Comparison of ENCODE assay signal across 8 cellular contexts in genomic region chr19:54190503-54190941, GRCh38. TPM values are rescaled to one million over a fixed set of nuclear protein-coding genes. Genes with fewer than 3 reads are reported as not detected.
DNase-seq lines count a peak whose midpoint lies in the region; ATAC-seq and TF ChIP-seq lines count a peak whose summit lies in the region.

No MANE protein-coding gene starts in this region.

- intact Hi-C loops in ascending aorta (cut with DNase I) (loop anchor here (1.0 to 10.0 kb wide), 6 partner anchors 53 to 1464 kb away; partner anchors contain the start of genes CNOT3, LENG8, LENG9 and MYADM), left ventricle myocardium superior (cut with micrococcal nuclease) (no loop called here), prostate gland (cut with DNase I) (loop anchor here (1.0 to 2.0 kb wide), 2 partner anchors 10 to 30 kb away; partner anchors contain the start of gene RPS9)

- ATAC-seq in GM18499 (IDR thresholded peaks at IDR 0.05; ENCODE audit: insufficient read depth, unreplicated experiment) (peak; percentile 34), HG02981 (IDR thresholded peaks at IDR 0.05; ENCODE audit: unreplicated experiment) (peak; percentile 45), left ventricle myocardium superior (peak; percentile 77)

- peak overlapping the region; percentile 75 to 83 for H3K4me3 ChIP-seq in ascending aorta
- peak overlapping the region; percentile 83 to 91 for H3K4me3 ChIP-seq in prostate gland

- H3K27me3 ChIP-seq in ascending aorta: no peaks in the 10 kb centered on the region
- no peaks in the 10 kb centered on the region for H3K27me3 ChIP-seq in prostate gland (replicated peaks; ENCODE audit: insufficient read depth)

- DNase-seq in NCI-H1930 (lab: John Stamatoyannopoulos, UW) (peak; percentile 99 to 100), T-helper 22 cell (ENCODE audit: low read depth) (peak; percentile 100), ascending aorta (ENCODE audit: low spot score in 2 of 2) (peak; percentile 97 to 100), left ventricle myocardium superior (peak; percentile 100), prostate gland (ENCODE audit: low spot score) (peak; percentile 100), ureter (ENCODE audit: low spot score) (peak; percentile 100)

- H3K27ac ChIP-seq in ascending aorta: peak overlapping the region; percentile 100
- peak overlapping the region; percentile 96 to 98 for H3K27ac ChIP-seq in prostate gland

- peaks cover 12 to 21% of the 10 kb centered on the region in 2 donors for H3K36me3 ChIP-seq in ascending aorta
- H3K36me3 ChIP-seq in prostate gland: peaks cover 0 to 4% of the 10 kb centered on the region in 2 donors

- 0% methylated on average over 50 of the region's 51 CpGs for WGBS in prostate gland

- H3K4me1 ChIP-seq in ascending aorta (peaks cover 6 to 20% of the 10 kb centered on the region in 2 donors), prostate gland (replicated peaks) (peaks cover 4% of the 10 kb centered on the region)

- TF ChIP-seq POLR2A in prostate gland (IDR thresholded peaks at IDR 0.05): no peak

- H3K9me3 ChIP-seq in ascending aorta (no peaks in the 10 kb centered on the region), prostate gland (no peaks in the 10 kb centered on the region)

- TF ChIP-seq CTCF in ascending aorta (IDR thresholded peaks at IDR 0.05) (no peak), prostate gland (IDR thresholded peaks at IDR 0.05) (no peak)

RNA-seq across cellular contexts. Expression of gene TSEN34, which starts 0.6 kb away (rescaled TPM):
- 54.9 TPM for total RNA-seq in ascending aorta
- 18.5 TPM for total RNA-seq in left ventricle myocardium superior
- total RNA-seq in prostate gland: 100 to 1,000 TPM; 122 to 163 TPM
- 27.7 TPM for total RNA-seq in ureter

RNA-seq across cellular contexts. Expression of gene MBOAT7, which starts 1.1 kb away (rescaled TPM):
- 56.1 TPM for total RNA-seq in ascending aorta
- total RNA-seq in left ventricle myocardium superior: 14.8 TPM
- total RNA-seq in prostate gland: 100 to 1,000 TPM in 1 of 2 donors, 10 to 100 TPM in 1; 91.7 to 430 TPM
- total RNA-seq in ureter: 175 TPM

RNA-seq across cellular contexts. Expression of gene RPS9, which starts 10.1 kb away (rescaled TPM):
- total RNA-seq in ascending aorta (2,061 TPM), left ventricle myocardium superior (601 TPM), prostate gland (1,000 to 10,000 TPM; 1,667 to 3,369 TPM), ureter (1,389 TPM)

RNA-seq across cellular contexts. Expression of gene TMC4, which starts 17.6 kb away (rescaled TPM):
- 7.1 TPM for total RNA-seq in ascending aorta
- total RNA-seq in left ventricle myocardium superior: 1.7 TPM
- 10 to 100 TPM; 40.2 to 88.6 TPM for total RNA-seq in prostate gland
- total RNA-seq in ureter: 155 TPM

RNA-seq across cellular contexts. Expression of gene LENG1, which starts 31.0 kb away (rescaled TPM):
- total RNA-seq in ascending aorta (2.7 TPM), left ventricle myocardium superior (5.9 TPM), prostate gland (10 to 100 TPM in 1 of 2 donors, 1 to 10 TPM in 1; 7.6 to 14.7 TPM), ureter (5.8 TPM)

Comparison
In these comparisons a context has a peak if more than half of its experiments do, and no peak if none do; other contexts are left out.
1. Peak in every context shown above with its lines: DNase-seq, ATAC-seq, H3K4me3 ChIP-seq and H3K27ac ChIP-seq.